Comparison of ENCODE assay signal across 1 cellular context in genomic region chr3:129238945-129239705, GRCh38.
TF ChIP-seq lines count a peak whose summit lies in the region.

No MANE protein-coding gene starts in this region.

TF ChIP-seq in K562, 482 proteins besides CTCF, POLR2A, EP300 and RAD21 (continues in another document):
- TF ChIP-seq FOXM1 (IDR thresholded peaks at IDR 0.05; ENCODE audit: low read depth) = 0 out of 2 replicates have a peak, but pooled peaks have one; percentile 53
- no peak for TF ChIP-seq FOXM1 (CRISPR knock-in tag; IDR thresholded peaks at IDR 0.05; ENCODE audit: low read depth)
- no peak for TF ChIP-seq HEY1 (CRISPR knock-in tag; IDR thresholded peaks at IDR 0.05; ENCODE audit: borderline replicate concordance)
- peak; percentile 43; the same call in 1 of the 2 replicates for TF ChIP-seq IRF9 (tag; IDR thresholded peaks at IDR 0.05)
- TF ChIP-seq ETV6 (IDR thresholded peaks at IDR 0.05; ENCODE audit: borderline replicate concordance in 1 of 2, low read depth in 2 of 2, low read length in 1 of 2) = no peak
- no peak for TF ChIP-seq ETV6 (CRISPR knock-in tag; IDR thresholded peaks at IDR 0.05; ENCODE audit: borderline replicate concordance)
- TF ChIP-seq CC2D1A (IDR thresholded peaks at IDR 0.05) = no peak
- TF ChIP-seq ZNF324 (CRISPR knock-in tag; IDR thresholded peaks at IDR 0.05) = no peak
- TF ChIP-seq ATF1 (CRISPR knock-in tag; IDR thresholded peaks at IDR 0.05) = no peak
- peak; percentile 17; the same call in 1 of the 2 replicates for TF ChIP-seq ATF1 (tag; IDR thresholded peaks at IDR 0.05)
- TF ChIP-seq, protein P1, sequence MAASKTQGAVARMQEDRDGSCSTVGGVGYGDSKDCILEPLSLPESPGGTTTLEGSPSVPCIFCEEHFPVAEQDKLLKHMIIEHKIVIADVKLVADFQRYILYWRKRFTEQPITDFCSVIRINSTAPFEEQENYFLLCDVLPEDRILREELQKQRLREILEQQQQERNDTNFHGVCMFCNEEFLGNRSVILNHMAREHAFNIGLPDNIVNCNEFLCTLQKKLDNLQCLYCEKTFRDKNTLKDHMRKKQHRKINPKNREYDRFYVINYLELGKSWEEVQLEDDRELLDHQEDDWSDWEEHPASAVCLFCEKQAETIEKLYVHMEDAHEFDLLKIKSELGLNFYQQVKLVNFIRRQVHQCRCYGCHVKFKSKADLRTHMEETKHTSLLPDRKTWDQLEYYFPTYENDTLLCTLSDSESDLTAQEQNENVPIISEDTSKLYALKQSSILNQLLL (CRISPR knock-in tag; IDR thresholded peaks at IDR 0.05; ENCODE audit: borderline replicate concordance) = no peak
- peak; percentile 7; the same call in 1 of the 2 replicates for TF ChIP-seq PKNOX1 (IDR thresholded peaks at IDR 0.05)
- peak; percentile 50; the same call in 1 of the 2 replicates for TF ChIP-seq POLR2H (tag; IDR thresholded peaks at IDR 0.05; ENCODE audit: low read depth)
- peak; percentile 15 to 46; a peak in 2 of 4 replicates for TF ChIP-seq NRF1 (conservative IDR thresholded peaks at IDR 0.05 in 1 of 2, IDR thresholded peaks at IDR 0.05 in 1 of 2)
- 0 out of 2 replicates have a peak, but pooled peaks have one; percentile 8 for TF ChIP-seq CBFA2T3 (IDR thresholded peaks at IDR 0.05)
- no peak for TF ChIP-seq SRSF3 (IDR thresholded peaks at IDR 0.05; ENCODE audit: insufficient read depth, low read length)
- peak; percentile 49; the same call in 1 of the 2 replicates for TF ChIP-seq SMARCA4 (IDR thresholded peaks at IDR 0.05)
- TF ChIP-seq ZNF263 (CRISPR knock-in tag; IDR thresholded peaks at IDR 0.05; ENCODE audit: borderline replicate concordance) = no peak
- TF ChIP-seq, protein P2, sequence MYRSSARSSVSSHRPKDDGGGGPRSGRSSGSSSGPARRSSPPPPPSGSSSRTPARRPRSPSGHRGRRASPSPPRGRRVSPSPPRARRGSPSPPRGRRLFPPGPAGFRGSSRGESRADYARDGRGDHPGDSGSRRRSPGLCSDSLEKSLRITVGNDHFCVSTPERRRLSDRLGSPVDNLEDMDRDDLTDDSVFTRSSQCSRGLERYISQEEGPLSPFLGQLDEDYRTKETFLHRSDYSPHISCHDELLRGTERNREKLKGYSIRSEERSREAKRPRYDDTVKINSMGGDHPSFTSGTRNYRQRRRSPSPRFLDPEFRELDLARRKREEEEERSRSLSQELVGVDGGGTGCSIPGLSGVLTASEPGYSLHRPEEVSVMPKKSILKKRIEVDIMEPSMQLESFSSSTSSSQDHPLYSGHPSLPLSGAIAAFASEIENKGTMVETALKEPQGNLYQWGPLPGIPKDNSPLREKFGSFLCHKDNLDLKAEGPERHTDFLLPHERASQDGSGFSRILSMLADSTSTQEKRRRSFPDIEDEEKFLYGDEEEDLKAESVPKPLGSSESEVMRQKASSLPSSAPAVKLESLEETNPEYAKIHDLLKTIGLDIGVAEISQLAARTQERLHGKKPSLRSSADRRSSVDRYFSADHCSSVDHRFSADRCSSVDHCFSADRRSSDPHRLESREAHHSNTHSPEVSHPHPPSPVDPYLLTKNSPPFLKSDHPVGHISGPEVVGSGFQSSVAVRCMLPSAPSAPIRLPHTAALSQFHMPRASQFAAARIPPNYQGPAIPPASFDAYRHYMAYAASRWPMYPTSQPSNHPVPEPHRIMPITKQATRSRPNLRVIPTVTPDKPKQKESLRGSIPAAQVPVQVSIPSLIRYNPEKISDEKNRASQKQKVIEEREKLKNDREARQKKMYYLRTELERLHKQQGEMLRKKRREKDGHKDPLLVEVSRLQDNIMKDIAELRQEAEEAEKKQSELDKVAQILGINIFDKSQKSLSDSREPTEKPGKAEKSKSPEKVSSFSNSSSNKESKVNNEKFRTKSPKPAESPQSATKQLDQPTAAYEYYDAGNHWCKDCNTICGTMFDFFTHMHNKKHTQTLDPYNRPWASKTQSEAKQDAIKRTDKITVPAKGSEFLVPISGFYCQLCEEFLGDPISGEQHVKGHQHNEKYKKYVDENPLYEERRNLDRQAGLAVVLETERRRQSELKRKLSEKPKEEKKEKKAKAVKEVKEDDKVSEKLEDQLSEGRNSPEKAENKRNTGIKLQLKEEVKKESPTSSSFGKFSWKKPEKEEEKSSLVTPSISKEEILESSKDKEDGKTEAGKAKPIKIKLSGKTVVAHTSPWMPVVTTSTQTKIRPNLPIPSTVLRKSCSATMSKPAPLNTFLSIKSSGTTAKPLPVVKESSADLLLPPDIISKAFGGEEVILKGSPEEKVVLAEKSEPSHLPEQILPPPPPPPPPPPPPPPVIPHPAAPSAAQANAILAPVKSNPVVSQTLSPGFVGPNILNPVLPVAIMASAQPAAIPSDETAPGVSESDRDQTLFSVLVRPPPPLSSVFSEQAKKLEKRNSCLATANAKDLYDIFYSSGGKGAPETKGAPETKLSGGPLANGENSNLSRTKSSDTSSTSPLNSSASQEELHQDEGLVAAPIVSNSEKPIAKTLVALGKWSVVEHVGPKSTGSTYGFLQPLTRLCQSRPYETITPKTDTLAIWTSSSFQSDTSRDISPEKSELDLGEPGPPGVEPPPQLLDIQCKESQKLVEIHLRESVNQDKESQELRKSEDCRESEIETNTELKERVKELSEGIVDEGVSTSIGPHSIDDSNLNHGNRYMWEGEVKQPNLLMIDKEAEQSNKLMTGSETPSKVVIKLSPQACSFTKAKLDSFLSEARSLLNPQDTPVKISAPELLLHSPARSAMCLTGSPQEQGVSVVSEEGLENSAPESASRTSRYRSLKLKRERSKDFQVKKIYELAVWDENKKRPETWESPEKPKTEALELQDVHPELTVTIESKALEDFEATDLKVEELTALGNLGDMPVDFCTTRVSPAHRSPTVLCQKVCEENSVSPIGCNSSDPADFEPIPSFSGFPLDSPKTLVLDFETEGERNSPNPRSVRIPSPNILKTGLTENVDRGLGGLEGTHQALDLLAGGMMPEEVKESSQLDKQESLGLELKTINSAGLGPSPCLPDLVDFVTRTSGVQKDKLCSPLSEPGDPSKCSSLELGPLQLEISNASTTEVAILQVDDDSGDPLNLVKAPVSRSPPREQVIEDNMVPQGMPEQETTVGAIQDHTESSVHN (IDR thresholded peaks at IDR 0.05; ENCODE audit: borderline replicate concordance in 1 of 2, low read depth in 1 of 2) = 0 out of 4 replicates have a peak, but pooled peaks of 1 of the 2 experiments have one; percentile 59
- peak; percentile 62 for TF ChIP-seq SOX6 (IDR thresholded peaks at IDR 0.05)
- no peak for TF ChIP-seq ZNF143 (CRISPR knock-in tag; IDR thresholded peaks at IDR 0.05)
- peak; percentile 40; the same call in 1 of the 2 replicates for TF ChIP-seq L3MBTL2 (IDR thresholded peaks at IDR 0.05)
- 0 out of 2 replicates have a peak, but pooled peaks have one; percentile 25 for TF ChIP-seq ETV1 (tag; conservative IDR thresholded peaks at IDR 0.05; ENCODE audit: low read depth)
- peak; percentile 34; the same call in 1 of the 2 replicates for TF ChIP-seq JUND (IDR thresholded peaks at IDR 0.05; ENCODE audit: borderline replicate concordance, low read depth, low read length)
- TF ChIP-seq JUND (tag; IDR thresholded peaks at IDR 0.05; ENCODE audit: borderline replicate concordance, low read depth, low read length) = peak; percentile 52; the same call in 1 of the 3 replicates
- peak; percentile 68 for TF ChIP-seq EP400 (IDR thresholded peaks at IDR 0.05)
- TF ChIP-seq CBFB (CRISPR knock-in tag; IDR thresholded peaks at IDR 0.05) = no peak
- TF ChIP-seq FOSL1 (tag; conservative IDR thresholded peaks at IDR 0.05) = peak; percentile 45
- TF ChIP-seq NFE2 (IDR thresholded peaks at IDR 0.05; ENCODE audit: low read depth) = 0 out of 2 replicates have a peak, but pooled peaks have one; percentile 10
- TF ChIP-seq SIN3A (IDR thresholded peaks at IDR 0.05; ENCODE audit: borderline replicate concordance in 2 of 2, control insufficient read depth in 1 of 2, low read depth in 2 of 2, low read length in 2 of 2) = no peak
- no peak for TF ChIP-seq NR2C2 (CRISPR knock-in tag; IDR thresholded peaks at IDR 0.05)
- TF ChIP-seq NR2C2 (tag; IDR thresholded peaks at IDR 0.05) = peak; percentile 49
- TF ChIP-seq DPF2 (IDR thresholded peaks at IDR 0.05) = peak; percentile 69; the same call in 1 of the 2 replicates
- no peak for TF ChIP-seq ELF4 (CRISPR knock-in tag; IDR thresholded peaks at IDR 0.05)
- TF ChIP-seq ZNF41 (CRISPR knock-in tag; conservative IDR thresholded peaks at IDR 0.05) = no peak
- TF ChIP-seq, protein P3, sequence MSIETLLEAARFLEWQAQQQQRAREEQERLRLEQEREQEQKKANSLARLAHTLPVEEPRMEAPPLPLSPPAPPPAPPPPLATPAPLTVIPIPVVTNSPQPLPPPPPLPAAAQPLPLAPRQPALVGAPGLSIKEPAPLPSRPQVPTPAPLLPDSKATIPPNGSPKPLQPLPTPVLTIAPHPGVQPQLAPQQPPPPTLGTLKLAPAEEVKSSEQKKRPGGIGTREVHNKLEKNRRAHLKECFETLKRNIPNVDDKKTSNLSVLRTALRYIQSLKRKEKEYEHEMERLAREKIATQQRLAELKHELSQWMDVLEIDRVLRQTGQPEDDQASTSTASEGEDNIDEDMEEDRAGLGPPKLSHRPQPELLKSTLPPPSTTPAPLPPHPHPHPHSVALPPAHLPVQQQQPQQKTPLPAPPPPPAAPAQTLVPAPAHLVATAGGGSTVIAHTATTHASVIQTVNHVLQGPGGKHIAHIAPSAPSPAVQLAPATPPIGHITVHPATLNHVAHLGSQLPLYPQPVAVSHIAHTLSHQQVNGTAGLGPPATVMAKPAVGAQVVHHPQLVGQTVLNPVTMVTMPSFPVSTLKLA (conservative IDR thresholded peaks at IDR 0.05) = peak in 1 of 2 experiments; percentile 51; a peak in 1 of 4 replicates
- TF ChIP-seq SAFB2 (IDR thresholded peaks at IDR 0.05; ENCODE audit: borderline replicate concordance, low read depth, low read length, severe bottlenecking) = no peak
- TF ChIP-seq ZNF165 (CRISPR knock-in tag; IDR thresholded peaks at IDR 0.05; ENCODE audit: borderline replicate concordance) = no peak
- TF ChIP-seq KLF6 (CRISPR knock-in tag; IDR thresholded peaks at IDR 0.05; ENCODE audit: borderline replicate concordance) = peak; percentile 56; the same call in 1 of the 2 replicates
- 0 out of 2 replicates have a peak, but pooled peaks have one; percentile 35 for TF ChIP-seq NCOR1 (IDR thresholded peaks at IDR 0.05)
- TF ChIP-seq E2F3 (CRISPR knock-in tag; IDR thresholded peaks at IDR 0.05) = no peak
- TF ChIP-seq RBBP5 (IDR thresholded peaks at IDR 0.05; ENCODE audit: borderline replicate concordance, insufficient read depth, low read length, poor library complexity, severe bottlenecking) = peak; percentile 40
- TF ChIP-seq MAFF (IDR thresholded peaks at IDR 0.05; ENCODE audit: low read length) = no peak
- no peak for TF ChIP-seq EWSR1 (IDR thresholded peaks at IDR 0.05; ENCODE audit: borderline replicate concordance, low read depth, partially characterized antibody)
- no peak for TF ChIP-seq ZSCAN29 (IDR thresholded peaks at IDR 0.05)
- 0 out of 2 replicates have a peak, but pooled peaks have one; percentile 61 for TF ChIP-seq LEF1 (IDR thresholded peaks at IDR 0.05)
- no peak for TF ChIP-seq TAL1 (IDR thresholded peaks at IDR 0.05)
- no peak for TF ChIP-seq ZBED1 (IDR thresholded peaks at IDR 0.05)
- TF ChIP-seq BCOR (IDR thresholded peaks at IDR 0.05) = peak; percentile 89
- TF ChIP-seq HINFP (tag; conservative IDR thresholded peaks at IDR 0.05; ENCODE audit: low read depth) = 0 out of 2 replicates have a peak, but pooled peaks have one; percentile 19
- peak; percentile 85 for TF ChIP-seq CEBPG (CRISPR knock-in tag; IDR thresholded peaks at IDR 0.05)
- peak; percentile 88 to 91 for TF ChIP-seq CEBPG (tag; conservative IDR thresholded peaks at IDR 0.05 in 1 of 2, IDR thresholded peaks at IDR 0.05 in 1 of 2)
- TF ChIP-seq DNMT1 (IDR thresholded peaks at IDR 0.05) = no peak
- TF ChIP-seq, protein P4, sequence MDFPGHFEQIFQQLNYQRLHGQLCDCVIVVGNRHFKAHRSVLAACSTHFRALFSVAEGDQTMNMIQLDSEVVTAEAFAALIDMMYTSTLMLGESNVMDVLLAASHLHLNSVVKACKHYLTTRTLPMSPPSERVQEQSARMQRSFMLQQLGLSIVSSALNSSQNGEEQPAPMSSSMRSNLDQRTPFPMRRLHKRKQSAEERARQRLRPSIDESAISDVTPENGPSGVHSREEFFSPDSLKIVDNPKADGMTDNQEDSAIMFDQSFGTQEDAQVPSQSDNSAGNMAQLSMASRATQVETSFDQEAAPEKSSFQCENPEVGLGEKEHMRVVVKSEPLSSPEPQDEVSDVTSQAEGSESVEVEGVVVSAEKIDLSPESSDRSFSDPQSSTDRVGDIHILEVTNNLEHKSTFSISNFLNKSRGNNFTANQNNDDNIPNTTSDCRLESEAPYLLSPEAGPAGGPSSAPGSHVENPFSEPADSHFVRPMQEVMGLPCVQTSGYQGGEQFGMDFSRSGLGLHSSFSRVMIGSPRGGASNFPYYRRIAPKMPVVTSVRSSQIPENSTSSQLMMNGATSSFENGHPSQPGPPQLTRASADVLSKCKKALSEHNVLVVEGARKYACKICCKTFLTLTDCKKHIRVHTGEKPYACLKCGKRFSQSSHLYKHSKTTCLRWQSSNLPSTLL (IDR thresholded peaks at IDR 0.05) = no peak
- peak; percentile 99 for TF ChIP-seq ZNF121 (CRISPR knock-in tag; conservative IDR thresholded peaks at IDR 0.05)
- no peak for TF ChIP-seq NFIC (IDR thresholded peaks at IDR 0.05)
- peak; percentile 49 for TF ChIP-seq BRD9 (IDR thresholded peaks at IDR 0.05; ENCODE audit: low read depth, partially characterized antibody)
